Comparison of ENCODE assay signal across 1 cellular context in genomic region chr12:121239704-121240420, GRCh38.
TF ChIP-seq lines count a peak whose summit lies in the region.

No MANE protein-coding gene starts in this region.

TF ChIP-seq in HepG2, 621 proteins besides CTCF, POLR2A, EP300 and RAD21:
- TF ChIP-seq DPF2 (CRISPR knock-in tag; IDR thresholded peaks at IDR 0.05; ENCODE audit: borderline replicate concordance, low read depth), result no peak
- no peak for TF ChIP-seq HNF1A (IDR thresholded peaks at IDR 0.05; ENCODE audit: low read depth)
- TF ChIP-seq HNF1A (CRISPR knock-in tag; IDR thresholded peaks at IDR 0.05; ENCODE audit: borderline replicate concordance), result no peak
- TF ChIP-seq ZNF563 (CRISPR knock-in tag; IDR thresholded peaks at IDR 0.05), result no peak
- TF ChIP-seq ZNF746 (CRISPR knock-in tag; IDR thresholded peaks at IDR 0.05), result no peak
- no peak for TF ChIP-seq SIX4 (CRISPR knock-in tag; IDR thresholded peaks at IDR 0.05)
- TF ChIP-seq ZNF34 (CRISPR knock-in tag; IDR thresholded peaks at IDR 0.05; ENCODE audit: borderline replicate concordance), result no peak
- TF ChIP-seq PTBP1 (IDR thresholded peaks at IDR 0.05; ENCODE audit: low read depth, low read length, poor library complexity, severe bottlenecking), result no peak
- no peak for TF ChIP-seq ZNF556 (CRISPR knock-in tag; IDR thresholded peaks at IDR 0.05; ENCODE audit: borderline replicate concordance)
- no peak for TF ChIP-seq TFDP2 (CRISPR knock-in tag; IDR thresholded peaks at IDR 0.05)
- TF ChIP-seq ZFP82 (CRISPR knock-in tag; IDR thresholded peaks at IDR 0.05; ENCODE audit: borderline replicate concordance), result no peak
- TF ChIP-seq KLF13 (CRISPR knock-in tag; IDR thresholded peaks at IDR 0.05), result no peak
- TF ChIP-seq MATR3 (CRISPR knock-in tag; IDR thresholded peaks at IDR 0.05), result no peak
- TF ChIP-seq SIN3A (IDR thresholded peaks at IDR 0.05; ENCODE audit: borderline replicate concordance, low read depth, low read length), result no peak
- no peak for TF ChIP-seq ARID4A (CRISPR knock-in tag; IDR thresholded peaks at IDR 0.05; ENCODE audit: borderline replicate concordance)
- TF ChIP-seq ZNF577 (CRISPR knock-in tag; IDR thresholded peaks at IDR 0.05; ENCODE audit: borderline replicate concordance, low read depth), result no peak
- TF ChIP-seq E2F2 (CRISPR knock-in tag; IDR thresholded peaks at IDR 0.05; ENCODE audit: borderline replicate concordance), result no peak
- no peak for TF ChIP-seq GLMP (CRISPR knock-in tag; IDR thresholded peaks at IDR 0.05; ENCODE audit: borderline replicate concordance)
